In genomic region chr4:170027181-170027829, GRCh38 we compare ENCODE assay signal across 8 cellular contexts. TPM values are rescaled to one million over a fixed set of nuclear protein-coding genes. Genes with fewer than 3 reads are reported as not detected.
A peak's percentile ranks its signal among the peaks of the same experiment; 100 is the strongest.
DNase-seq lines count a peak whose midpoint lies in the region; ATAC-seq and TF ChIP-seq lines count a peak whose summit lies in the region.

No MANE protein-coding gene starts in this region.

- H3K27me3 Mint-ChIP-seq in type B pancreatic cell = peaks cover 51% of the 10 kb centered on the region

- no peaks in the 10 kb centered on the region for H3K36me3 ChIP-seq in ascending aorta
- no peaks in the 10 kb centered on the region for H3K36me3 ChIP-seq in right atrium auricular region

- peak overlapping the region in 1 of 2 donors; percentile 88 for H3K27ac ChIP-seq in ascending aorta
- H3K27ac ChIP-seq in right atrium auricular region = peak overlapping the region; percentile 83 to 89

- H3K9me3 ChIP-seq in ascending aorta = no peaks in the 10 kb centered on the region
- H3K9me3 ChIP-seq in right atrium auricular region = peaks cover 0 to 5% of the 10 kb centered on the region in 2 donors

- DNase-seq in GM12865 (ENCODE audit: low read depth) (peak; percentile 96), NCI-H1417 treated with DMSO at 0.1 percent for 48 hours (lab: John Stamatoyannopoulos, UW) (peak; percentile 87), T-helper 22 cell (ENCODE audit: low read depth) (peak; percentile 75), ascending aorta (ENCODE audit: low spot score in 2 of 2) (peak; percentile 50 to 95), right atrium auricular region (ENCODE audit: low spot score) (peak; percentile 89), posterior vena cava (ENCODE audit: low spot score) (peak; percentile 98), type B pancreatic cell (ENCODE audit: extremely low spot score, unreplicated experiment) (peak; percentile 92)

- H3K4me3 ChIP-seq in GM12865 (ENCODE audit: low read depth, low read length) (peak overlapping the region; percentile 69), ascending aorta (peak overlapping the region; percentile 84 to 93), right atrium auricular region (peak overlapping the region; percentile 79 to 87)

- H3K36me3 Mint-ChIP-seq in type B pancreatic cell = no peaks in the 10 kb centered on the region

- no peak for TF ChIP-seq CTCF in GM12865 (IDR thresholded peaks at IDR 0.05; ENCODE audit: insufficient read depth, low read depth, low read length, missing control alignments)
- TF ChIP-seq CTCF in ascending aorta (IDR thresholded peaks at IDR 0.05) = no peak
- no peak for TF ChIP-seq CTCF in right atrium auricular region (IDR thresholded peaks at IDR 0.05)
- no peak for TF ChIP-seq CTCF in type B pancreatic cell (conservative IDR thresholded peaks at IDR 0.05)

- H3K9me3 Mint-ChIP-seq in type B pancreatic cell = no peaks in the 10 kb centered on the region

- peak overlapping the region; percentile 97 for H3K4me3 Mint-ChIP-seq in type B pancreatic cell

- peaks cover 0 to 11% of the 10 kb centered on the region in 2 donors for H3K4me1 ChIP-seq in ascending aorta
- H3K4me1 ChIP-seq in right atrium auricular region = peaks cover 0 to 5% of the 10 kb centered on the region in 2 donors

- H3K4me1 Mint-ChIP-seq in type B pancreatic cell (ENCODE audit: unreplicated experiment) = no peaks in the 10 kb centered on the region

- peak overlapping the region; percentile 96 for H3K27ac Mint-ChIP-seq in type B pancreatic cell

- ATAC-seq in HG02763 (IDR thresholded peaks at IDR 0.05; ENCODE audit: unreplicated experiment) = peak; percentile 62

- intact Hi-C loops in ascending aorta (cut with DNase I) (loop anchor here (2.0 to 10.0 kb wide), 5 partner anchors 63 to 1543 kb away; partner anchors contain the start of genes DDX60L, HPF1 and NEK1), posterior vena cava (cut with DNase I) (loop anchor here in 1 of 2 donors (10.0 kb wide), 1 partner anchor 273 kb away; the partner anchor contains the start of gene HPF1)

- no peaks in the 10 kb centered on the region for H3K27me3 ChIP-seq in ascending aorta
- H3K27me3 ChIP-seq in right atrium auricular region = no peaks in the 10 kb centered on the region

RNA-seq across cellular contexts. Expression of gene MFAP3L, which starts 1.1 kb away (rescaled TPM):
- total RNA-seq in ascending aorta (2.2 TPM), right atrium auricular region (1 to 10 TPM; 7.7 to 8.1 TPM), posterior vena cava (1 to 10 TPM; 3.0 to 5.7 TPM), type B pancreatic cell (ENCODE audit: low replicate concordance) (7.4 and 10.1 TPM in 2 replicates)
